In the genomic region with DNA sequence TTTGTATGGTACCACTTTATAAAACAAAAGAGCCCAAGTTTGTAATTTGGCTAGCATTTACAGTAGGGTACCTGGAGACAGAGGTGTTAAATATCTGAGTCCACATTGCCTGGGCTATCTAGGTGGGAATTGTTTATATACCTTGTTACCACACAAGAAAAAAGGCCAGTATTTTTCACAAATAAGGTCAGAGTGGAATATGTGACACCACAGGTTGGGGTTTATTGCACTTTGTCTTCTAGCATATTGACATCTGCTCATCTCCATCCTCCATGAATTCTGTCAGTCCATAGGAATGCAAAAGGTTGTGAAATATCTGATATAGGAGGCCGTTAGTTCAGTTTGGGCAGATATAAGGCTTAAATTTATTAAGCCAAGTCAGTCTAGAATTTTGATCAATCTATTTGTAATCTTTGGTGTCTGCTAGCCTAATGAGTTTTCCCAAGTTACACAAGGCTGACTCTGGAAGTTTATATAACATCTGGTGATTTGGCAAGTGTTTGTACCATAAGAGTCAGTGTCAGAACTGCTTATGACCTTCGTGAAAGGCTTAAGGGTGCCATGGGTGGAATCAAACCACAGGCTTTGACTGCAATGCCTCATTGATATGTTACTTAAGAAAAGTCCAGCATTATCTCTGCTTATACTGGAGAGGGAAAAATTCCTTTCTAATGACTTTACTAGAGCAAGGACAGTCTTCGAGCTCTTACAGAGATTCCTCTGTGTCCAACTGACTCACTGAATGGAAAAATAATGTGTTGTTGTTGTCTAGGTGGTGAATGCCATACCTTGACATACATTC, we compare ENCODE assay signal across 18 cellular contexts. TPM values are rescaled to one million over a fixed set of nuclear protein-coding genes. Genes with fewer than 3 reads are reported as not detected.
DNase-seq lines count a peak whose midpoint lies in the region; ATAC-seq and TF ChIP-seq lines count a peak whose summit lies in the region.
"Had no signal": no experiment of that assay in that cellular context is flagged by ENCODE, and none has a peak within 500 bp of the region (broad histone marks: within the 10 kb centered on the region; RNA-seq: fewer than 3 reads in every experiment).

No MANE protein-coding gene starts in this region.

- H3K36me3 ChIP-seq in adipocyte (ENCODE audit: control insufficient read depth, insufficient read depth, low read length, severe bottlenecking) (no peaks in the 10 kb centered on the region), BE2C (no peaks in the 10 kb centered on the region)
- H3K36me3 ChIP-seq: gastrocnemius medialis, uterus had no signal

- TF ChIP-seq CTCF in 22Rv1 (IDR thresholded peaks at IDR 0.05) = no peak
- no peak for TF ChIP-seq CTCF in BE2C (IDR thresholded peaks at IDR 0.05; ENCODE audit: low read depth, low read length)

- DNase-seq in GM04504 (ENCODE audit: low read depth) (peak; percentile 86), adipocyte (ENCODE audit: low read depth) (peak; percentile 67), foreskin melanocyte (peak; percentile 80), NCI-H1436 treated with DMSO at 0.1 percent for 48 hours (lab: John Stamatoyannopoulos, UW) (no peak), BE2C (no peak)
- DNase-seq: activated CD4-positive, CD25-positive, alpha-beta regulatory T cell treated with anti-CD3 and anti-CD28 coated beads, Interleukin-2, amount 50 U/mL, for 72 hours; AML-193; central memory CD4-positive, alpha-beta T cell; DND-41; gastrocnemius medialis; left cardiac atrium; NCI-H1436; NCI-H748 treated with DMSO at 0.1 percent for 48 hours; uterus had no signal

- no peak for TF ChIP-seq POLR2A in GM18505 (IDR thresholded peaks at IDR 0.05; ENCODE audit: borderline replicate concordance, extremely low read depth, insufficient read depth, insufficient read length)

- peaks cover 65% of the 10 kb centered on the region for H3K4me1 ChIP-seq in adipocyte (ENCODE audit: control insufficient read depth, insufficient read depth, low read length)
- no peaks in the 10 kb centered on the region for H3K4me1 ChIP-seq in BE2C
- H3K4me1 ChIP-seq: gastrocnemius medialis, uterus had no signal

- H3K27me3 ChIP-seq in adipocyte (replicated peaks; ENCODE audit: control insufficient read depth, insufficient read depth, low read length) (no peaks in the 10 kb centered on the region), BE2C (no peaks in the 10 kb centered on the region)
- H3K27me3 ChIP-seq: gastrocnemius medialis, uterus had no signal

- no peak overlapping the region for H3K9ac ChIP-seq in adipocyte (ENCODE audit: low read length)

- H3K4me3 ChIP-seq in adipocyte (ENCODE audit: low read length) (peak overlapping the region; percentile 15), BE2C (ENCODE audit: low read depth, low read length) (no peak overlapping the region)
- H3K4me3 ChIP-seq: gastrocnemius medialis, SK-N-MC, uterus had no signal

- H3K9me3 ChIP-seq in adipocyte (ENCODE audit: control insufficient read depth, low read length) (peaks cover 3% of the 10 kb centered on the region), BE2C (no peaks in the 10 kb centered on the region)
- H3K9me3 ChIP-seq: gastrocnemius medialis, uterus had no signal

- ATAC-seq in GM18505 (IDR thresholded peaks at IDR 0.05; ENCODE audit: unreplicated experiment) = no peak
- ATAC-seq in activated CD4-positive, CD25-positive, alpha-beta regulatory T cell treated with anti-CD3 and anti-CD28 coated beads, Interleukin-2, amount 50 U/mL, for 24 hours = no peak
- ATAC-seq: gastrocnemius medialis had no signal

- peak overlapping the region; percentile 49 for H3K27ac ChIP-seq in 22Rv1
- H3K27ac ChIP-seq: gastrocnemius medialis, SK-N-MC, uterus had no signal

RNA-seq across cellular contexts. Expression of a gene that starts 11.3 kb away (rescaled TPM):
- polyA plus RNA-seq in BE2C (2012; ENCODE audit: insufficient read depth, insufficient read length, low read depth) = not detected

Comparison
In these comparisons a context has a peak if more than half of its experiments do, and no peak if none do; other contexts are left out.
1. DNase-seq: peak in GM04504 (single experiment), adipocyte (single experiment) and foreskin melanocyte (single experiment); none in NCI-H1436 treated with DMSO at 0.1 percent for 48 hours (single experiment) and BE2C (single experiment).